In genomic region chr6:26401389-26401986, GRCh38 we compare ENCODE assay signal across 8 cellular contexts. TPM values are rescaled to one million over a fixed set of nuclear protein-coding genes. Genes with fewer than 3 reads are reported as not detected.
DNase-seq lines count a peak whose midpoint lies in the region; ATAC-seq, FAIRE-seq and TF ChIP-seq lines count a peak whose summit lies in the region.

No MANE protein-coding gene starts in this region.

- H3K27ac ChIP-seq in adrenal gland (peak overlapping the region in 4 of 5 donors; percentile 44 to 92 (median 84)), right lobe of liver (peak overlapping the region; percentile 78 to 91 (median 81)), uterus (peak overlapping the region; percentile 88 to 93)

- peaks cover 0 to 6% of the 10 kb centered on the region in 2 donors for H3K36me3 ChIP-seq in adrenal gland (replicated peaks in 1 of 2)
- H3K36me3 ChIP-seq in right lobe of liver = peaks cover 0 to 2% (median under 1%) of the 10 kb centered on the region in 4 donors
- H3K36me3 ChIP-seq in uterus = no peaks in the 10 kb centered on the region

- H3K4me1 ChIP-seq in adrenal gland (replicated peaks in 1 of 2) = peaks cover 0 to 19% of the 10 kb centered on the region in 2 donors
- H3K4me1 ChIP-seq in right lobe of liver = peaks cover 0 to 11% (median 3%) of the 10 kb centered on the region in 4 donors
- H3K4me1 ChIP-seq in uterus = no peaks in the 10 kb centered on the region

- no peaks in the 10 kb centered on the region for H3K9me3 ChIP-seq in adrenal gland (replicated peaks in 1 of 3)
- no peaks in the 10 kb centered on the region for H3K9me3 ChIP-seq in right lobe of liver
- H3K9me3 ChIP-seq in uterus = no peaks in the 10 kb centered on the region

- 33 to 41% (median 34%) methylated on average over 7 of the region's 7 CpGs for whole genome bisulfite sequencing in adrenal gland, 4 donors
- 21% methylated on average over 7 of the region's 7 CpGs for WGBS in right lobe of liver (ENCODE audit: insufficient coverage, low coverage, low lambda C conversion rate, missing lambda C conversion rate)

- no peaks in the 10 kb centered on the region for H3K27me3 ChIP-seq in adrenal gland
- H3K27me3 ChIP-seq in right lobe of liver = no peaks in the 10 kb centered on the region
- H3K27me3 ChIP-seq in uterus = no peaks in the 10 kb centered on the region

- H3K4me3 ChIP-seq in adrenal gland = peak overlapping the region in 3 of 4 donors; percentile 34 to 75 (median 42)
- H3K4me3 ChIP-seq in right lobe of liver = peak overlapping the region; percentile 32 to 61 (median 56)
- H3K4me3 ChIP-seq in uterus = peak overlapping the region; percentile 52 to 66

- ATAC-seq in Right ventricle myocardium inferior = peak; percentile 9
- ATAC-seq in left cardiac atrium = no peak
- ATAC-seq in right lobe of liver = peak; percentile 14 to 34 (median 28)

- DNase-seq in Right ventricle myocardium inferior (ENCODE audit: missing footprints) (no peak), left cardiac atrium (no peak), adrenal gland (no peak), right lobe of liver (no peak), uterus (no peak), mucosa of gallbladder (ENCODE audit: low spot score) (no peak), RKO (ENCODE audit: low spot score) (no peak), urothelium cell line (ENCODE audit: low spot score) (no peak)

- no peak for FAIRE-seq in urothelium cell line (lab: Jason Lieb, UNC)

- intact Hi-C loops in Right ventricle myocardium inferior (cut with DNase I) = no loop called here
- intact Hi-C loops in left cardiac atrium (cut with DNase I) = no loop called here
- intact Hi-C loops in adrenal gland (cut with DNase I) = no loop called here
- intact Hi-C loops in right lobe of liver (cut with DNase I) = no loop called here
- intact Hi-C loops in uterus (cut with DNase I; ENCODE audit: low total_unique reads) = no loop called here

- no peak for TF ChIP-seq POLR2A in adrenal gland (IDR thresholded peaks at IDR 0.05)
- TF ChIP-seq POLR2A in right lobe of liver (IDR thresholded peaks at IDR 0.05) = no peak
- no peak for TF ChIP-seq POLR2A in uterus (IDR thresholded peaks at IDR 0.05)

- TF ChIP-seq CTCF in adrenal gland (IDR thresholded peaks at IDR 0.05) = no peak
- TF ChIP-seq CTCF in right lobe of liver (IDR thresholded peaks at IDR 0.05) = no peak
- TF ChIP-seq CTCF in uterus (IDR thresholded peaks at IDR 0.05) = no peak

RNA-seq across cellular contexts. Expression of gene BTN3A1, which starts 0.6 kb away (rescaled TPM):
- total RNA-seq in Right ventricle myocardium inferior (11.2 TPM), left cardiac atrium (10 to 100 TPM in 1 of 2 donors, 1 to 10 TPM in 1; 5.7 to 12.4 TPM), adrenal gland (10 to 100 TPM; 26.3 to 52.9 (median 38.6) TPM), right lobe of liver (10 to 100 TPM in 4 of 6 experiments, 1 to 10 TPM in 2; 9.0 to 15.9 (median 10.6) TPM), uterus (10 to 100 TPM in 3 of 4 donors, 1 to 10 TPM in 1; 9.1 to 64.2 (median 20.8) TPM), mucosa of gallbladder (32.1 TPM)
- 10 to 100 TPM; 17.5 to 38.3 (median 21.9) TPM for polyA plus RNA-seq in adrenal gland

RNA-seq across cellular contexts. Expression of gene BTN2A2, which starts 18.6 kb away (rescaled TPM):
- total RNA-seq in Right ventricle myocardium inferior (6.0 TPM), left cardiac atrium (1 to 10 TPM; 6.1 to 9.8 TPM), adrenal gland (10 to 100 TPM; 12.8 to 29.8 (median 20.2) TPM), right lobe of liver (1 to 10 TPM; 1.9 to 5.3 (median 3.7) TPM), uterus (10 to 100 TPM in 2 of 4 donors, 1 to 10 TPM in 2; 6.5 to 24.3 (median 14.6) TPM), mucosa of gallbladder (10.0 TPM)
- polyA plus RNA-seq in adrenal gland = 10 to 100 TPM in 2 of 3 donors, 1 to 10 TPM in 1; 9.6 to 24.5 (median 11.1) TPM

RNA-seq across cellular contexts. Expression of gene BTN3A2, which starts 36.5 kb away (rescaled TPM):
- 17.0 TPM for total RNA-seq in Right ventricle myocardium inferior
- 10 to 100 TPM in 1 of 2 donors, 1 to 10 TPM in 1; 6.8 to 21.3 TPM for total RNA-seq in left cardiac atrium
- 10 to 100 TPM; 31.4 to 95.3 (median 54.1) TPM for total RNA-seq in adrenal gland
- polyA plus RNA-seq in adrenal gland = 10 to 100 TPM; 30.4 to 33.7 (median 31.4) TPM
- total RNA-seq in right lobe of liver = 10 to 100 TPM in 5 of 6 experiments, 1 to 10 TPM in 1; 7.7 to 21.6 (median 15.4) TPM
- 10 to 100 TPM in 3 of 4 donors, 1 to 10 TPM in 1; 8.7 to 70.6 (median 26.4) TPM for total RNA-seq in uterus
- total RNA-seq in mucosa of gallbladder = 53.1 TPM

RNA-seq across cellular contexts. Expression of gene BTN3A3, which starts 38.8 kb away (rescaled TPM):
- total RNA-seq in Right ventricle myocardium inferior = 9.4 TPM
- total RNA-seq in left cardiac atrium = 10 to 100 TPM in 1 of 2 donors, 1 to 10 TPM in 1; 8.9 to 13.3 TPM
- 10 to 100 TPM; 29.8 to 52.9 (median 38.7) TPM for total RNA-seq in adrenal gland
- 10 to 100 TPM; 11.5 to 32.7 (median 15.9) TPM for polyA plus RNA-seq in adrenal gland
- total RNA-seq in right lobe of liver = 10 to 100 TPM in 3 of 6 experiments, 1 to 10 TPM in 3; 5.2 to 13.8 (median 9.1) TPM
- 10 to 100 TPM in 2 of 4 donors, 1 to 10 TPM in 2; 7.2 to 44.4 (median 22.0) TPM for total RNA-seq in uterus
- 32.1 TPM for total RNA-seq in mucosa of gallbladder

RNA-seq across cellular contexts. Expression of gene BTN2A1, which starts 56.3 kb away (rescaled TPM):
- 14.5 TPM for total RNA-seq in Right ventricle myocardium inferior
- total RNA-seq in left cardiac atrium = 10 to 100 TPM; 16.1 to 19.1 TPM
- total RNA-seq in adrenal gland = 10 to 100 TPM; 11.4 to 52.0 (median 22.5) TPM
- 10 to 100 TPM; 18.4 to 38.5 (median 19.0) TPM for polyA plus RNA-seq in adrenal gland
- 1 to 10 TPM; 3.6 to 8.3 (median 5.2) TPM for total RNA-seq in right lobe of liver
- total RNA-seq in uterus = 10 to 100 TPM; 12.6 to 54.8 (median 26.1) TPM
- total RNA-seq in mucosa of gallbladder = 23.4 TPM

Comparison
In these comparisons a context has a peak if more than half of its experiments do, and no peak if none do; other contexts are left out.
1. ATAC-seq: peak in Right ventricle myocardium inferior (single experiment) and right lobe of liver (4 of 4); none in left cardiac atrium (0 of 2).
2. Peak in every context shown above with its lines, with median percentiles within 50 percentile points of each other: H3K27ac ChIP-seq and H3K4me3 ChIP-seq.